Comparison of ENCODE assay signal across 1 cellular context in genomic region chr7:90334193-90334843, GRCh38.
TF ChIP-seq lines count a peak whose summit lies in the region.

No MANE protein-coding gene starts in this region.

TF ChIP-seq in GM23338, 12 proteins besides CTCF, POLR2A, EP300 and RAD21 (continued from another document):
- TF ChIP-seq ZNF462 (CRISPR knock-in tag; IDR thresholded peaks at IDR 0.05) (no peak), ZNF331 (CRISPR knock-in tag; IDR thresholded peaks at IDR 0.05; ENCODE audit: low read depth) (no peak)
